8 cellular contexts compared by ENCODE assay signal in genomic region chr7:5636914-5637313, GRCh38. TPM values are rescaled to one million over a fixed set of nuclear protein-coding genes. Genes with fewer than 3 reads are reported as not detected.
DNase-seq lines count a peak whose midpoint lies in the region; ATAC-seq and TF ChIP-seq lines count a peak whose summit lies in the region.

No MANE protein-coding gene starts in this region.

- ATAC-seq in SK-N-SH treated with all-trans-retinoic acid at 6 μM for 48 hours (peak; percentile 82), HG02840 (IDR thresholded peaks at IDR 0.05; ENCODE audit: low FRiP score, unreplicated experiment) (no peak)
- no peak for ATAC-seq in activated CD8-positive, alpha-beta T cell treated with anti-CD3 and anti-CD28 coated beads, Interleukin-2, amount 10 ng/mL, durations not matched to agents 7 days and 5 days

- TF ChIP-seq CTCF in Caco-2 (IDR thresholded peaks at IDR 0.05; ENCODE audit: insufficient read depth in 1 of 2, low read depth in 1 of 2, low read length in 1 of 2, severe bottlenecking in 1 of 2, unreplicated experiment in 1 of 2) (no peak), ovary (IDR thresholded peaks at IDR 0.05) (no peak)

- H3K36me3 Mint-ChIP-seq in Caco-2 (ENCODE audit: insufficient read depth, unreplicated experiment): peaks cover 60% of the 10 kb centered on the region
- peaks cover 30% of the 10 kb centered on the region for H3K36me3 Mint-ChIP-seq in activated CD4-positive, alpha-beta memory T cell treated with anti-CD3 and anti-CD28 coated beads for 36 hours
- H3K36me3 Mint-ChIP-seq in activated CD8-positive, alpha-beta T cell treated with anti-CD3 and anti-CD28 coated beads, Interleukin-2, amount 10 ng/mL, durations not matched to agents 7 days and 5 days (ENCODE audit: low read depth): peaks cover 37% of the 10 kb centered on the region

- H3K27me3 ChIP-seq in Caco-2 (replicated peaks; ENCODE audit: control insufficient read depth, insufficient read depth, low read length): no peaks in the 10 kb centered on the region
- H3K27me3 ChIP-seq in ovary: no peaks in the 10 kb centered on the region

- H3K4me3 Mint-ChIP-seq in Caco-2 (ENCODE audit: unreplicated experiment): no peak overlapping the region
- no peak overlapping the region for H3K4me3 Mint-ChIP-seq in activated CD4-positive, alpha-beta memory T cell treated with anti-CD3 and anti-CD28 coated beads for 36 hours
- H3K4me3 Mint-ChIP-seq in activated CD8-positive, alpha-beta T cell treated with anti-CD3 and anti-CD28 coated beads, Interleukin-2, amount 10 ng/mL, durations not matched to agents 7 days and 5 days: no peak overlapping the region

- no TSS peak for BruUV-seq in Caco-2 (replicated peaks; lab: Mats Ljungman, UMichigan)

- H3K27ac ChIP-seq in ovary: peak overlapping the region in 1 of 2 donors; percentile 25

- H3K4me3 ChIP-seq in Caco-2 (ENCODE audit: low read depth, low read length) (no peak overlapping the region), ovary (no peak overlapping the region)

- H3K27me3 Mint-ChIP-seq in Caco-2 (ENCODE audit: insufficient read depth, unreplicated experiment): no peaks in the 10 kb centered on the region
- no peaks in the 10 kb centered on the region for H3K27me3 Mint-ChIP-seq in activated CD4-positive, alpha-beta memory T cell treated with anti-CD3 and anti-CD28 coated beads for 36 hours
- H3K27me3 Mint-ChIP-seq in activated CD8-positive, alpha-beta T cell treated with anti-CD3 and anti-CD28 coated beads, Interleukin-2, amount 10 ng/mL, durations not matched to agents 7 days and 5 days (ENCODE audit: low read depth): no peaks in the 10 kb centered on the region

- DNase-seq in Caco-2 (no peak), glomerular visceral epithelial cell (ENCODE audit: extremely low spot score) (peak; percentile 73), ovary (peak; percentile 69 to 81 (median 77)), NCI-H82 (lab: John Stamatoyannopoulos, UW) (no peak)
- no peak for DNase-seq in activated CD4-positive, alpha-beta memory T cell treated with anti-CD3 and anti-CD28 coated beads for 36 hours
- no peak for DNase-seq in activated CD8-positive, alpha-beta T cell treated with anti-CD3 and anti-CD28 coated beads, Interleukin-2, amount 10 ng/mL, durations not matched to agents 7 days and 5 days

- H3K4me1 ChIP-seq in Caco-2 (peaks cover 32% of the 10 kb centered on the region), ovary (ENCODE audit: insufficient read depth) (peaks cover 24% of the 10 kb centered on the region)

- no peak for TF ChIP-seq EP300 in ovary (IDR thresholded peaks at IDR 0.05)

- 7 to 8% (median 7%) methylated on average over 6 of the region's 6 CpGs for WGBS in ovary, 3 donors

- H3K9me3 ChIP-seq in Caco-2 (no peaks in the 10 kb centered on the region), ovary (no peaks in the 10 kb centered on the region)

- peaks cover 30% of the 10 kb centered on the region for H3K4me1 Mint-ChIP-seq in Caco-2 (ENCODE audit: low read depth, unreplicated experiment)
- peaks cover 15% of the 10 kb centered on the region for H3K4me1 Mint-ChIP-seq in activated CD4-positive, alpha-beta memory T cell treated with anti-CD3 and anti-CD28 coated beads for 36 hours (ENCODE audit: low read depth)
- H3K4me1 Mint-ChIP-seq in activated CD8-positive, alpha-beta T cell treated with anti-CD3 and anti-CD28 coated beads, Interleukin-2, amount 10 ng/mL, durations not matched to agents 7 days and 5 days (ENCODE audit: low read depth): peaks cover 15% of the 10 kb centered on the region

- CTCF ChIA-PET in Caco-2 (lab: Charles Lee): interaction anchor here (0.5 to 1.6 kb wide), 2 partner anchors 28 kb away, joined by 4 to 6 read pairs; no protein-coding TSS in a partner anchor
- CTCF ChIA-PET in activated CD4-positive, alpha-beta memory T cell treated with anti-CD3 and anti-CD28 coated beads for 36 hours (lab: Charles Lee): no interaction called here
- CTCF ChIA-PET in activated CD8-positive, alpha-beta T cell treated with anti-CD3 and anti-CD28 coated beads, Interleukin-2, amount 10 ng/mL, durations not matched to agents 7 days and 5 days (lab: Charles Lee): interaction anchor here (1.0 to 1.4 kb wide), 2 partner anchors 26 to 28 kb away, joined by 3 to 4 read pairs; no protein-coding TSS in a partner anchor

- TF ChIP-seq POLR2A in ovary (IDR thresholded peaks at IDR 0.05): no peak

- peaks cover 2% of the 10 kb centered on the region for H3K36me3 ChIP-seq in Caco-2 (ENCODE audit: control insufficient read depth, insufficient read depth, low read length)
- no peaks in the 10 kb centered on the region for H3K36me3 ChIP-seq in ovary

- H3K9me3 Mint-ChIP-seq in Caco-2 (ENCODE audit: unreplicated experiment): no peaks in the 10 kb centered on the region
- H3K9me3 Mint-ChIP-seq in activated CD4-positive, alpha-beta memory T cell treated with anti-CD3 and anti-CD28 coated beads for 36 hours: no peaks in the 10 kb centered on the region
- no peaks in the 10 kb centered on the region for H3K9me3 Mint-ChIP-seq in activated CD8-positive, alpha-beta T cell treated with anti-CD3 and anti-CD28 coated beads, Interleukin-2, amount 10 ng/mL, durations not matched to agents 7 days and 5 days (ENCODE audit: insufficient read depth)

- POLR2A ChIA-PET in Caco-2 (lab: Charles Lee): interaction anchor here (1.3 kb wide), 1 partner anchor 11 kb away, joined by 3 read pairs; no protein-coding TSS in a partner anchor
- POLR2A ChIA-PET in activated CD4-positive, alpha-beta memory T cell treated with anti-CD3 and anti-CD28 coated beads for 36 hours (lab: Charles Lee): no interaction called here
- POLR2A ChIA-PET in activated CD8-positive, alpha-beta T cell treated with anti-CD3 and anti-CD28 coated beads, Interleukin-2, amount 10 ng/mL, durations not matched to agents 7 days and 5 days (lab: Charles Lee): interaction anchor here (0.6 kb wide), 1 partner anchor 18 kb away, joined by 3 read pairs; no protein-coding TSS in a partner anchor

- peak overlapping the region; percentile 54 for H3K27ac Mint-ChIP-seq in Caco-2 (ENCODE audit: unreplicated experiment)
- H3K27ac Mint-ChIP-seq in activated CD4-positive, alpha-beta memory T cell treated with anti-CD3 and anti-CD28 coated beads for 36 hours: no peak overlapping the region
- H3K27ac Mint-ChIP-seq in activated CD8-positive, alpha-beta T cell treated with anti-CD3 and anti-CD28 coated beads, Interleukin-2, amount 10 ng/mL, durations not matched to agents 7 days and 5 days: no peak overlapping the region

- intact Hi-C loops in Caco-2 (cut with micrococcal nuclease; ENCODE audit: unreplicated experiment): no loop called here
- intact Hi-C loops in ovary (cut with DNase I): no loop called here
- intact Hi-C loops in activated CD4-positive, alpha-beta memory T cell treated with anti-CD3 and anti-CD28 coated beads for 36 hours (cut with micrococcal nuclease): no loop called here

TF ChIP-seq in SK-N-SH treated with all-trans-retinoic acid at 6 μM for 48 hours, 23 proteins besides CTCF, POLR2A, EP300 and RAD21:
- no peak for TF ChIP-seq ARNTL (CRISPR knock-in tag; IDR thresholded peaks at IDR 0.05; ENCODE audit: borderline replicate concordance, low read depth)
- TF ChIP-seq ZNF8 (CRISPR knock-in tag; IDR thresholded peaks at IDR 0.05): 0 out of 2 replicates have a peak, but pooled peaks have one; percentile 1

RNA-seq across cellular contexts. Expression of gene FSCN1, which starts 44.3 kb away (rescaled TPM):
- total RNA-seq in Caco-2 (2022) (78.2 and 91.0 TPM in 2 replicates), ovary (100 to 1,000 TPM in 3 of 7 donors, 10 to 100 TPM in 4; 55.3 to 182 (median 96.0) TPM)
- polyA plus RNA-seq in ovary: 10 to 100 TPM; 12.9 to 57.7 TPM
- total RNA-seq in activated CD4-positive, alpha-beta memory T cell treated with anti-CD3 and anti-CD28 coated beads for 36 hours: 10 to 100 TPM in 1 of 2 experiments, 1 to 10 TPM in 1; 9.2 to 10.9 TPM
- 10 to 100 TPM; 14.3 to 16.2 TPM for total RNA-seq in activated CD8-positive, alpha-beta T cell treated with anti-CD3 and anti-CD28 coated beads, Interleukin-2, amount 10 ng/mL, durations not matched to agents 7 days and 5 days

Comparison
In these comparisons a context has a peak if more than half of its experiments do, and no peak if none do; other contexts are left out.
1. DNase-seq: peak in glomerular visceral epithelial cell (single experiment) and ovary (5 of 5); none in Caco-2 (0 of 2), NCI-H82 (single experiment), activated CD4-positive, alpha-beta memory T cell treated with anti-CD3 and anti-CD28 coated beads for 36 hours (single experiment) and activated CD8-positive, alpha-beta T cell treated with anti-CD3 and anti-CD28 coated beads, Interleukin-2, amount 10 ng/mL, durations not matched to agents 7 days and 5 days (single experiment).